In the genomic region with DNA sequence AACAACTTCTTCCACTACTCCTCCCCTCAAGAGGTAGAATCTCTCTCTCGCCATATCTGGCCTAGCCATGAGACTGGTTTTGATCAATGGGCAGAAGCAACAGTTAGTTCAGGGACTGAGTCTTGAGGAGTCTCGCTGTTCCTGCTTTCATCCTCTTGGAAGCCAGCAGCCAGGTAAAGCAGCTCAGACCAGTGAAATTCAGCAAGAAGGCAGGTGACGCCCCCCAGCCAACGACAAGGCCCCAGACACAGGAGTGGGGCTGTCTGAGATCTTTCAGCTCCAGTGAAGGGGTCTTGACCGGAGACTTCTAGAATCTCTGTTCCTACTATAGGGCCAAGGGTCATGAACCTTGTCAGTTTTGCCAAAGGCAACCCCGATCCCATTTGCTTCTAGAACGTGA, we compare ENCODE assay signal across 24 cellular contexts. TPM values are rescaled to one million over a fixed set of nuclear protein-coding genes. Genes with fewer than 3 reads are reported as not detected.
DNase-seq lines count a peak whose midpoint lies in the region; ATAC-seq and TF ChIP-seq lines count a peak whose summit lies in the region.
"Had no signal": no experiment of that assay in that cellular context is flagged by ENCODE, and none has a peak within 500 bp of the region (broad histone marks: within the 10 kb centered on the region; RNA-seq: fewer than 3 reads in every experiment).

No MANE protein-coding gene starts in this region.

- DNase-seq in activated naive CD8-positive, alpha-beta T cell treated with anti-CD3 and anti-CD28 coated beads, Interleukin-2, amount 10 ng/mL, durations not matched to agents 7 days and 5 days = no peak
- no peak for DNase-seq in activated naive CD8-positive, alpha-beta T cell treated with anti-CD3 and anti-CD28 coated beads, Interleukin-2, amount 50 U/mL, for 24 hours
- DNase-seq in ecto neural progenitor cell (ENCODE audit: low spot score) (peak; percentile 26), osteocyte (ENCODE audit: extremely low spot score, unreplicated experiment) (peak; percentile 76), cerebellar nuclear complex (lab: John Stamatoyannopoulos, UW) (no peak), ascending aorta (ENCODE audit: low spot score in 2 of 2) (no peak)
- DNase-seq: 8988T; ACHN; BE2C; C1 segment of cervical spinal cord; CD4-positive, alpha-beta memory T cell; CD4-positive, CD25-positive, alpha-beta regulatory T cell; CD8-positive, alpha-beta memory T cell; COR-L47; DMS 273 treated with DMSO at 0.1 percent for 48 hours; DMS153; DMS53; DMS79; DND-41; EL; GDM1 had no signal

- no peak for ATAC-seq in activated naive CD8-positive, alpha-beta T cell treated with anti-CD3 and anti-CD28 coated beads, Interleukin-2, amount 10 ng/mL, durations not matched to agents 7 days and 5 days (ENCODE audit: low read depth)
- ATAC-seq in activated naive CD8-positive, alpha-beta T cell treated with anti-CD3 and anti-CD28 coated beads, Interleukin-2, amount 50 U/mL, for 24 hours = no peak
- ATAC-seq: GM12878 had no signal

- no peak overlapping the region for H3K4me3 ChIP-seq in ascending aorta
- H3K4me3 ChIP-seq: BLaER1, GM12878 had no signal

- H3K36me3 Mint-ChIP-seq in activated naive CD8-positive, alpha-beta T cell treated with anti-CD3 and anti-CD28 coated beads, Interleukin-2, amount 10 ng/mL, durations not matched to agents 7 days and 5 days = no peaks in the 10 kb centered on the region
- no peaks in the 10 kb centered on the region for H3K36me3 Mint-ChIP-seq in activated naive CD8-positive, alpha-beta T cell treated with anti-CD3 and anti-CD28 coated beads, Interleukin-2, amount 50 U/mL, for 24 hours (ENCODE audit: low read depth)
- no peaks in the 10 kb centered on the region for H3K36me3 Mint-ChIP-seq in osteocyte (ENCODE audit: unreplicated experiment)
- H3K36me3 Mint-ChIP-seq: CD14-positive monocyte; CD4-positive, alpha-beta memory T cell; CD4-positive, CD25-positive, alpha-beta regulatory T cell; CD8-positive, alpha-beta memory T cell had no signal

- TF ChIP-seq CTCF in osteocyte (IDR thresholded peaks at IDR 0.05) = no peak
- no peak for TF ChIP-seq CTCF in ascending aorta (IDR thresholded peaks at IDR 0.05)

- H3K4me3 Mint-ChIP-seq in activated naive CD8-positive, alpha-beta T cell treated with anti-CD3 and anti-CD28 coated beads, Interleukin-2, amount 10 ng/mL, durations not matched to agents 7 days and 5 days = no peak overlapping the region
- H3K4me3 Mint-ChIP-seq in activated naive CD8-positive, alpha-beta T cell treated with anti-CD3 and anti-CD28 coated beads, Interleukin-2, amount 50 U/mL, for 24 hours = no peak overlapping the region
- no peak overlapping the region for H3K4me3 Mint-ChIP-seq in osteocyte (ENCODE audit: unreplicated experiment)
- H3K4me3 Mint-ChIP-seq: CD14-positive monocyte; CD4-positive, alpha-beta memory T cell; CD4-positive, CD25-positive, alpha-beta regulatory T cell; CD8-positive, alpha-beta memory T cell had no signal

- no peaks in the 10 kb centered on the region for H3K4me1 ChIP-seq in ascending aorta
- H3K4me1 ChIP-seq: BE2C had no signal

- no peaks in the 10 kb centered on the region for H3K36me3 ChIP-seq in ascending aorta
- H3K36me3 ChIP-seq: BE2C, BLaER1 had no signal

- intact Hi-C loops in ascending aorta (cut with DNase I) = no loop called here

- POLR2A ChIA-PET in activated naive CD8-positive, alpha-beta T cell treated with anti-CD3 and anti-CD28 coated beads, Interleukin-2, amount 10 ng/mL, durations not matched to agents 7 days and 5 days (lab: Charles Lee) = no interaction called here

- H3K9me3 ChIP-seq in ascending aorta = no peaks in the 10 kb centered on the region
- H3K9me3 ChIP-seq: BE2C, BLaER1 had no signal

- peaks cover 4% of the 10 kb centered on the region for H3K4me1 Mint-ChIP-seq in activated naive CD8-positive, alpha-beta T cell treated with anti-CD3 and anti-CD28 coated beads, Interleukin-2, amount 10 ng/mL, durations not matched to agents 7 days and 5 days
- H3K4me1 Mint-ChIP-seq in activated naive CD8-positive, alpha-beta T cell treated with anti-CD3 and anti-CD28 coated beads, Interleukin-2, amount 50 U/mL, for 24 hours = no peaks in the 10 kb centered on the region
- peaks cover 10% of the 10 kb centered on the region for H3K4me1 Mint-ChIP-seq in osteocyte (ENCODE audit: unreplicated experiment)
- H3K4me1 Mint-ChIP-seq: CD14-positive monocyte; CD4-positive, CD25-positive, alpha-beta regulatory T cell; CD8-positive, alpha-beta memory T cell had no signal

- no peaks in the 10 kb centered on the region for H3K9me3 Mint-ChIP-seq in activated naive CD8-positive, alpha-beta T cell treated with anti-CD3 and anti-CD28 coated beads, Interleukin-2, amount 10 ng/mL, durations not matched to agents 7 days and 5 days
- no peaks in the 10 kb centered on the region for H3K9me3 Mint-ChIP-seq in activated naive CD8-positive, alpha-beta T cell treated with anti-CD3 and anti-CD28 coated beads, Interleukin-2, amount 50 U/mL, for 24 hours
- no peaks in the 10 kb centered on the region for H3K9me3 Mint-ChIP-seq in osteocyte (ENCODE audit: unreplicated experiment)
- H3K9me3 Mint-ChIP-seq: CD14-positive monocyte; CD8-positive, alpha-beta memory T cell had no signal

- no peak overlapping the region for H3K27ac ChIP-seq in ascending aorta
- H3K27ac ChIP-seq: BLaER1 had no signal

- H3K27me3 Mint-ChIP-seq in activated naive CD8-positive, alpha-beta T cell treated with anti-CD3 and anti-CD28 coated beads, Interleukin-2, amount 10 ng/mL, durations not matched to agents 7 days and 5 days = peaks cover 6% of the 10 kb centered on the region
- H3K27me3 Mint-ChIP-seq in activated naive CD8-positive, alpha-beta T cell treated with anti-CD3 and anti-CD28 coated beads, Interleukin-2, amount 50 U/mL, for 24 hours = peaks cover 2% of the 10 kb centered on the region
- no peaks in the 10 kb centered on the region for H3K27me3 Mint-ChIP-seq in osteocyte (ENCODE audit: unreplicated experiment)

- H3K27ac Mint-ChIP-seq in activated naive CD8-positive, alpha-beta T cell treated with anti-CD3 and anti-CD28 coated beads, Interleukin-2, amount 10 ng/mL, durations not matched to agents 7 days and 5 days = peak overlapping the region; percentile 26
- no peak overlapping the region for H3K27ac Mint-ChIP-seq in activated naive CD8-positive, alpha-beta T cell treated with anti-CD3 and anti-CD28 coated beads, Interleukin-2, amount 50 U/mL, for 24 hours
- no peak overlapping the region for H3K27ac Mint-ChIP-seq in osteocyte (ENCODE audit: unreplicated experiment)
- H3K27ac Mint-ChIP-seq: CD14-positive monocyte; CD4-positive, alpha-beta memory T cell; CD8-positive, alpha-beta memory T cell had no signal

- H3K27me3 ChIP-seq in ascending aorta = no peaks in the 10 kb centered on the region
- H3K27me3 ChIP-seq: BE2C, BLaER1 had no signal

RNA-seq across cellular contexts. Expression of gene ACAA2, which starts 39.7 kb away (rescaled TPM):
- total RNA-seq in activated naive CD8-positive, alpha-beta T cell treated with anti-CD3 and anti-CD28 coated beads, Interleukin-2, amount 10 ng/mL, durations not matched to agents 7 days and 5 days = 10 to 100 TPM; 83.3 to 86.9 TPM
- 57.0 and 57.7 TPM in 2 replicates for total RNA-seq in osteocyte
- 33.4 TPM for total RNA-seq in ascending aorta

Comparison
In these comparisons a context has a peak if more than half of its experiments do, and no peak if none do; other contexts are left out.
1. DNase-seq: peak in ecto neural progenitor cell (single experiment) and osteocyte (single experiment); none in activated naive CD8-positive, alpha-beta T cell treated with anti-CD3 and anti-CD28 coated beads, Interleukin-2, amount 10 ng/mL, durations not matched to agents 7 days and 5 days (single experiment), activated naive CD8-positive, alpha-beta T cell treated with anti-CD3 and anti-CD28 coated beads, Interleukin-2, amount 50 U/mL, for 24 hours (single experiment), cerebellar nuclear complex (0 of 2) and ascending aorta (0 of 2).